ENCODE assay signal across 23 cellular contexts in genomic region chr4:23660865-23661264, GRCh38.
"Had no signal": no experiment of that assay in that cellular context is flagged by ENCODE, and none has a peak within 500 bp of the region (broad histone marks: within the 10 kb centered on the region; RNA-seq: fewer than 3 reads in every experiment).

No MANE protein-coding gene starts in this region.

- H3K27ac ChIP-seq: brain microvascular endothelial cell, dorsolateral prefrontal cortex, gastrocnemius medialis, left lung, parathyroid adenoma, sigmoid colon, spleen, testis had no signal

- H2AFZ ChIP-seq: parathyroid adenoma had no signal

- H3K36me3 ChIP-seq: brain microvascular endothelial cell, gastrocnemius medialis, left lung, sigmoid colon, spleen had no signal

- ATAC-seq: activated naive CD8-positive, alpha-beta T cell treated with anti-CD3 and anti-CD28 coated beads, Interleukin-2, amount 50 U/mL, for 24 hours; activated T-cell treated with anti-CD3 and anti-CD28 coated beads, Interleukin-2, amount 50 U/mL, for 4 hours; gastrocnemius medialis; left lung; natural killer cell treated with Interleukin-12 subunit alpha and Interleukin-12 subunit beta and Interleukin-15 and Interleukin-18, amount 100 ng/mL, for 72 hours; stimulated activated memory B cell treated with anti-CD40 and anti-IgM and Interleukin-4, amounts not matched to agents 10 μg/mL and 1 μg/mL and 100 μg/mL, for 72 hours had no signal

- H3K9ac ChIP-seq: parathyroid adenoma had no signal

- H3K4me3 ChIP-seq: dorsolateral prefrontal cortex, gastrocnemius medialis, left lung, sigmoid colon, spleen, testis had no signal

- H3K79me2 ChIP-seq: parathyroid adenoma had no signal

- H3K4me1 ChIP-seq: gastrocnemius medialis, left lung, parathyroid adenoma, sigmoid colon, spleen, testis had no signal

- H3K27me3 ChIP-seq: brain microvascular endothelial cell, dorsolateral prefrontal cortex, gastrocnemius medialis, left lung, sigmoid colon, spleen, testis had no signal

- H3K9me3 ChIP-seq: gastrocnemius medialis, sigmoid colon, testis had no signal

- DNase-seq: activated CD4-positive, alpha-beta T cell treated with anti-CD3 and anti-CD28 coated beads, Interleukin-2, amount 50 U/mL, for 1 hour; activated CD4-positive, CD25-positive, alpha-beta regulatory T cell treated with anti-CD3 and anti-CD28 coated beads, Interleukin-2, amount 50 U/mL, for 72 hours; activated CD8-positive, alpha-beta memory T cell treated with anti-CD3 and anti-CD28 coated beads, Interleukin-2, amount 50 U/mL, for 4 hours; activated naive CD4-positive, alpha-beta T cell treated with anti-CD3 and anti-CD28 coated beads for 36 hours; activated naive CD8-positive, alpha-beta T cell treated with anti-CD3 and anti-CD28 coated beads, Interleukin-2, amount 50 U/mL, for 24 hours; activated T-cell treated with anti-CD3 and anti-CD28 coated beads, Interleukin-2, amount 50 U/mL, for 4 hours; anterior cingulate cortex; brain microvascular endothelial cell; central memory CD4-positive, alpha-beta T cell; dorsolateral prefrontal cortex; erythroblast; gastrocnemius medialis; head of caudate nucleus; kidney; left lung; sigmoid colon; spleen; stimulated activated CD4-positive, alpha-beta T cell treated with anti-CD3 and anti-CD28 coated beads, Interleukin-4, amount 100 ng/mL, for 4 hours; T1000; testis had no signal
